ENCODE assay signal across 1 cellular context in genomic region chr16:88360401-88360800, GRCh38. TPM values are rescaled to one million over a fixed set of nuclear protein-coding genes. Genes with fewer than 3 reads are reported as not detected.
"Had no signal": no experiment of that assay in that cellular context is flagged by ENCODE, and none has a peak within 500 bp of the region (broad histone marks: within the 10 kb centered on the region; RNA-seq: fewer than 3 reads in every experiment).

No MANE protein-coding gene starts in this region.

RNA-seq across cellular contexts. Expression of gene ZNF469, which starts 22.4 kb away (rescaled TPM):
- total RNA-seq: HepG2 had no signal
- polyA plus RNA-seq: HepG2 had no signal
